17 cellular contexts compared by ENCODE assay signal in the genomic region with DNA sequence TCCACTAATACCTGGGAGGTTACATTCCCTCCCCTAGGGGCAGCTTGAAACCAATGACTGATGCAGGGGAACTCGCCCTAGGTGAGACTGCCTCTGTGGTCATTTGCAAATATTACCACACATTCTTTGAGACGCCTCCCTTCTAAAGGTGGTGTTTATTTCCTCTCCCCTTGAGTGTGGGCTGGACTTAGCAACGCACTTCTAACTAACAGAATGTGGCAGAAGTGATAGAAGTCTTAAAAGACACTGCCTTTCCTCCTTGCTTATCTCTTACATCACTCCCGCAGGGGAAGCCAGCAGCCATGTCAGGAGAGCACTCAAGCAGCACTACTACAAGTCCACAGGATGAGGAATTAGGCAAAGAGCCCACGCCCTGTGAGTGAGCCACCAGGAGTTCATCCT. TPM values are rescaled to one million over a fixed set of nuclear protein-coding genes. Genes with fewer than 3 reads are reported as not detected.
A peak's percentile ranks its signal among the peaks of the same experiment; 100 is the strongest.
DNase-seq lines count a peak whose midpoint lies in the region; ATAC-seq lines count a peak whose summit lies in the region.
"Had no signal": no experiment of that assay in that cellular context is flagged by ENCODE, and none has a peak within 500 bp of the region (broad histone marks: within the 10 kb centered on the region; RNA-seq: fewer than 3 reads in every experiment).

No MANE protein-coding gene starts in this region.

- no peaks in the 10 kb centered on the region for H3K9me3 ChIP-seq in T-helper 17 cell (ENCODE audit: control insufficient read depth, low read length, poor library complexity, severe bottlenecking)
- H3K9me3 ChIP-seq in effector memory CD4-positive, alpha-beta T cell (ENCODE audit: control insufficient read depth, low read length): no peaks in the 10 kb centered on the region
- H3K9me3 ChIP-seq: mucosa of descending colon, upper lobe of left lung had no signal

- peak overlapping the region; percentile 28 for H3K27ac Mint-ChIP-seq in activated naive CD4-positive, alpha-beta T cell treated with anti-CD3 and anti-CD28 coated beads, Interleukin-2, amount 10 ng/mL, durations not matched to agents 7 days and 5 days
- H3K27ac Mint-ChIP-seq in T-helper 17 cell: peak overlapping the region; percentile 83
- peak overlapping the region; percentile 79 to 92 for H3K27ac Mint-ChIP-seq in stimulated activated naive CD8-positive, alpha-beta T cell treated with anti-CD3 and anti-CD28 coated beads, Interleukin-15, amount 100 ng/mL, for 72 hours
- H3K27ac Mint-ChIP-seq: progenitor cell of endocrine pancreas had no signal

- peaks cover 26% of the 10 kb centered on the region for H3K4me1 ChIP-seq in effector memory CD4-positive, alpha-beta T cell (ENCODE audit: control insufficient read depth, insufficient read depth, low read length, poor library complexity, severe bottlenecking)

- H3K36me3 Mint-ChIP-seq in activated naive CD4-positive, alpha-beta T cell treated with anti-CD3 and anti-CD28 coated beads, Interleukin-2, amount 10 ng/mL, durations not matched to agents 7 days and 5 days: peaks cover 87% of the 10 kb centered on the region
- peaks cover 21% of the 10 kb centered on the region for H3K36me3 Mint-ChIP-seq in T-helper 17 cell (ENCODE audit: low read depth)

- H3K27me3 Mint-ChIP-seq in activated naive CD4-positive, alpha-beta T cell treated with anti-CD3 and anti-CD28 coated beads, Interleukin-2, amount 10 ng/mL, durations not matched to agents 7 days and 5 days: no peaks in the 10 kb centered on the region
- no peaks in the 10 kb centered on the region for H3K27me3 Mint-ChIP-seq in T-helper 17 cell
- no peaks in the 10 kb centered on the region for H3K27me3 Mint-ChIP-seq in stimulated activated naive CD8-positive, alpha-beta T cell treated with anti-CD3 and anti-CD28 coated beads, Interleukin-15, amount 100 ng/mL, for 72 hours

- H3K4me3 ChIP-seq in effector memory CD4-positive, alpha-beta T cell (ENCODE audit: insufficient read depth, low read depth, low read length, poor library complexity, severe bottlenecking): no peak overlapping the region
- H3K4me3 ChIP-seq: mucosa of descending colon, upper lobe of left lung had no signal

- no peaks in the 10 kb centered on the region for H3K27me3 ChIP-seq in effector memory CD4-positive, alpha-beta T cell (replicated peaks; ENCODE audit: control insufficient read depth, insufficient read depth, low read length, poor library complexity, severe bottlenecking)
- H3K27me3 ChIP-seq: upper lobe of left lung had no signal

- CTCF ChIA-PET in activated naive CD4-positive, alpha-beta T cell treated with anti-CD3 and anti-CD28 coated beads, Interleukin-2, amount 10 ng/mL, durations not matched to agents 7 days and 5 days (lab: Charles Lee): no interaction called here

- H3K27ac ChIP-seq in effector memory CD4-positive, alpha-beta T cell (ENCODE audit: insufficient read depth, low read length, poor library complexity, severe bottlenecking): peak overlapping the region; percentile 1
- H3K27ac ChIP-seq: upper lobe of left lung had no signal

- no peak for ATAC-seq in T-helper 17 cell
- ATAC-seq in stimulated activated naive CD8-positive, alpha-beta T cell treated with anti-CD3 and anti-CD28 coated beads, Interleukin-15, amount 100 ng/mL, for 72 hours: peak; percentile 70
- ATAC-seq: mucosa of descending colon had no signal

- no peak overlapping the region for H3K4me3 Mint-ChIP-seq in activated naive CD4-positive, alpha-beta T cell treated with anti-CD3 and anti-CD28 coated beads, Interleukin-2, amount 10 ng/mL, durations not matched to agents 7 days and 5 days
- H3K4me3 Mint-ChIP-seq in T-helper 17 cell: no peak overlapping the region
- H3K4me3 Mint-ChIP-seq in stimulated activated naive CD8-positive, alpha-beta T cell treated with anti-CD3 and anti-CD28 coated beads, Interleukin-15, amount 100 ng/mL, for 72 hours: no peak overlapping the region

- no peak for DNase-seq in activated naive CD4-positive, alpha-beta T cell treated with anti-CD3 and anti-CD28 coated beads, Interleukin-2, amount 10 ng/mL, durations not matched to agents 7 days and 5 days
- no peak for DNase-seq in activated naive CD4-positive, alpha-beta T cell treated with anti-CD3 and anti-CD28 coated beads, Interleukin-2, amount 50 U/mL, for 16 hours
- DNase-seq in T-helper 17 cell (no peak), HUDEP-2 (lab: John Stamatoyannopoulos, UW; ENCODE audit: unreplicated experiment in 76 of 76) (no peak), SHP77 treated with DMSO at 0.1 percent for 48 hours (lab: John Stamatoyannopoulos, UW) (no peak), ureter (ENCODE audit: low spot score) (no peak)
- DNase-seq in effector memory CD4-positive, alpha-beta T cell: no peak
- no peak for DNase-seq in stimulated activated naive CD8-positive, alpha-beta T cell treated with anti-CD3 and anti-CD28 coated beads, Interleukin-15, amount 100 ng/mL, for 72 hours
- DNase-seq: activated CD4-positive, alpha-beta T cell treated with anti-CD3 and anti-CD28 coated beads for 48 hours; activated gamma-delta T cell treated with Interleukin-2 at 50 U/mL for 16 hours; DND-41; HCEC 1CT; NCI-H2107 had no signal

- H3K9me3 Mint-ChIP-seq in activated naive CD4-positive, alpha-beta T cell treated with anti-CD3 and anti-CD28 coated beads, Interleukin-2, amount 10 ng/mL, durations not matched to agents 7 days and 5 days: peaks cover 3% of the 10 kb centered on the region
- no peaks in the 10 kb centered on the region for H3K9me3 Mint-ChIP-seq in stimulated activated naive CD8-positive, alpha-beta T cell treated with anti-CD3 and anti-CD28 coated beads, Interleukin-15, amount 100 ng/mL, for 72 hours

- peaks cover 97% of the 10 kb centered on the region for H3K36me3 ChIP-seq in effector memory CD4-positive, alpha-beta T cell (ENCODE audit: control insufficient read depth, insufficient read depth, low read length)

- H3K4me1 Mint-ChIP-seq in activated naive CD4-positive, alpha-beta T cell treated with anti-CD3 and anti-CD28 coated beads, Interleukin-2, amount 10 ng/mL, durations not matched to agents 7 days and 5 days: peaks cover 65% of the 10 kb centered on the region
- H3K4me1 Mint-ChIP-seq in T-helper 17 cell: peaks cover 43% of the 10 kb centered on the region
- peaks cover 72% of the 10 kb centered on the region for H3K4me1 Mint-ChIP-seq in stimulated activated naive CD8-positive, alpha-beta T cell treated with anti-CD3 and anti-CD28 coated beads, Interleukin-15, amount 100 ng/mL, for 72 hours

RNA-seq across cellular contexts. Expression of a gene that starts 14.7 kb away (rescaled TPM):
- 1 to 10 TPM; 2.1 to 3.7 TPM for total RNA-seq in T-helper 17 cell
- not detected for total RNA-seq in ureter
- total RNA-seq: cardiac septum had no signal

RNA-seq across cellular contexts. Expression of a gene that starts 19.5 kb away (rescaled TPM):
- 100 to 1,000 TPM; 563 to 601 TPM for total RNA-seq in T-helper 17 cell
- total RNA-seq in ureter: 34.2 TPM
- total RNA-seq: progenitor cell of endocrine pancreas had no signal

Comparison
In these comparisons a context has a peak if more than half of its experiments do, and no peak if none do; other contexts are left out.
1. H3K27ac Mint-ChIP-seq: peak in every context shown above with its lines; median percentile 86 in stimulated activated naive CD8-positive, alpha-beta T cell treated with anti-CD3 and anti-CD28 coated beads, Interleukin-15, amount 100 ng/mL, for 72 hours; 83 in T-helper 17 cell; 28 in activated naive CD4-positive, alpha-beta T cell treated with anti-CD3 and anti-CD28 coated beads, Interleukin-2, amount 10 ng/mL, durations not matched to agents 7 days and 5 days.
2. RNA of a gene that starts 19.5 kb away (total RNA-seq): 563 to 601 TPM in T-helper 17 cell; 34.2 TPM in ureter (single experiment); every median in the first group is over 10 times any median in the second.